In the genomic region with DNA sequence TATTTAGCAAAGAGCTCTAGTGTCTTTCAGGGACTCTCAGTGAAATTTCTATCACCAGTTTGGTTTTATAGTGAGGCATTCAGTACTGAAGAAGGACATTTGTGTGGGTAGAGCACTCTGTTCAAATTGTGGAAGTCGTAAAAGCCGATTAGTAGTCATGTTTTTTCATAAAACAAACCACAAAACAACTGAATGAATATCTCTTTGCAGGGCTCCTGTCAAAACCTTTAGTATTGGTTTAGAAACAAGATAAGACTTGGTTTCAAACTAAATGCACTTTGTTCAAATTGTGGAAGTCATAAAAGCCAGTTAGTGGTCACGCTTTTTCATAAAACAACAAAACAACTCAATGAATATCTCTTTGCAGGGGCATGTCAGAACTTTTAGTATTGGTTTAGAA, we compare ENCODE assay signal across 12 cellular contexts.
DNase-seq lines count a peak whose midpoint lies in the region; ATAC-seq, FAIRE-seq and TF ChIP-seq lines count a peak whose summit lies in the region.
"Had no signal": no experiment of that assay in that cellular context is flagged by ENCODE, and none has a peak within 500 bp of the region (broad histone marks: within the 10 kb centered on the region; RNA-seq: fewer than 3 reads in every experiment).

No MANE protein-coding gene starts in this region.

- FAIRE-seq in RCC 7860 (lab: Jason Lieb, UNC) = no peak
- FAIRE-seq: colon had no signal

- TF ChIP-seq CTCF in GM06990 (IDR thresholded peaks at IDR 0.05; ENCODE audit: insufficient read depth, low read length, poor library complexity, severe bottlenecking) = no peak

- no peak overlapping the region for H3K4me3 ChIP-seq in GM06990 (replicated peaks; ENCODE audit: low read depth, low read length)

- H3K36me3 ChIP-seq in GM06990 (ENCODE audit: control insufficient read depth, insufficient read depth, low read length) = no peaks in the 10 kb centered on the region

- peak; percentile 15 for DNase-seq in GM06990 (ENCODE audit: extremely low read depth, insufficient read length)
- DNase-seq in NOMO-1 treated with DMSO at 0.1 percent for 48 hours (lab: John Stamatoyannopoulos, UW; ENCODE audit: unreplicated experiment) = peak; percentile 75
- no peak for DNase-seq in RCC 7860 (ENCODE audit: low spot score)
- DNase-seq in NCI-H1694 (lab: John Stamatoyannopoulos, UW) = no peak
- DNase-seq in T-helper 1 cell = no peak
- no peak for DNase-seq in hippocampal formation (lab: John Stamatoyannopoulos, UW)
- DNase-seq: activated CD4-positive, CD25-positive, alpha-beta regulatory T cell treated with anti-CD3 and anti-CD28 coated beads, Interleukin-2, amount 50 U/mL, for 72 hours; activated naive CD4-positive, alpha-beta T cell treated with Interleukin-2 at 50 U/mL for 16 hours; H9 had no signal

- no peaks in the 10 kb centered on the region for H3K27me3 ChIP-seq in GM06990 (replicated peaks; ENCODE audit: control insufficient read depth, insufficient read depth, low read length)

- ATAC-seq in GM19468 (IDR thresholded peaks at IDR 0.05; ENCODE audit: extremely low read depth, unreplicated experiment) (peak; percentile 64), HG03060 (IDR thresholded peaks at IDR 0.05; ENCODE audit: low read depth, unreplicated experiment) (peak; percentile 51)

Comparison
In these comparisons a context has a peak if more than half of its experiments do, and no peak if none do; other contexts are left out.
1. DNase-seq: peak in GM06990 (single experiment) and NOMO-1 treated with DMSO at 0.1 percent for 48 hours (single experiment); none in RCC 7860 (single experiment), NCI-H1694 (single experiment), T-helper 1 cell (0 of 5) and hippocampal formation (0 of 2).